ENCODE assay signal across 8 cellular contexts in genomic region chr20:24993337-24994185, GRCh38. TPM values are rescaled to one million over a fixed set of nuclear protein-coding genes. Genes with fewer than 3 reads are reported as not detected.
A peak's percentile ranks its signal among the peaks of the same experiment; 100 is the strongest.
DNase-seq lines count a peak whose midpoint lies in the region; ATAC-seq and TF ChIP-seq lines count a peak whose summit lies in the region.

No MANE protein-coding gene starts in this region.

- no peak for TF ChIP-seq EP300 in suprapubic skin (IDR thresholded peaks at IDR 0.05)

- no peaks in the 10 kb centered on the region for H3K27me3 Mint-ChIP-seq in central memory CD8-positive, alpha-beta T cell

- ATAC-seq in central memory CD8-positive, alpha-beta T cell (replicated peaks; ENCODE audit: extremely low read depth, poor library complexity, severe bottlenecking): no peak
- ATAC-seq in left lung (peak; percentile 59), GM21528 (IDR thresholded peaks at IDR 0.05; ENCODE audit: low FRiP score, unreplicated experiment) (no peak), HG02759 (IDR thresholded peaks at IDR 0.05; ENCODE audit: unreplicated experiment) (no peak)

- DNase-seq in AG09309 (ENCODE audit: low read depth): peak; percentile 23
- peak; percentile 57 for DNase-seq in H4 (ENCODE audit: low spot score)
- peak; percentile 53 for DNase-seq in NCI-H748 (lab: John Stamatoyannopoulos, UW; ENCODE audit: unreplicated experiment)
- DNase-seq in central memory CD8-positive, alpha-beta T cell (ENCODE audit: low spot score in 2 of 2): no peak
- DNase-seq in left lung: no peak
- DNase-seq in suprapubic skin (ENCODE audit: low spot score in 2 of 2): peak in 1 of 2 donors; percentile 62

- H3K4me1 Mint-ChIP-seq in central memory CD8-positive, alpha-beta T cell: peaks cover 47% of the 10 kb centered on the region

- H3K36me3 ChIP-seq in left lung: no peaks in the 10 kb centered on the region
- H3K36me3 ChIP-seq in suprapubic skin: no peaks in the 10 kb centered on the region

- no peaks in the 10 kb centered on the region for H3K9me3 ChIP-seq in left lung
- no peaks in the 10 kb centered on the region for H3K9me3 ChIP-seq in suprapubic skin

- H3K27ac ChIP-seq in left lung (peak overlapping the region; percentile 93 to 96), suprapubic skin (peak overlapping the region; percentile 97)

- peak overlapping the region; percentile 99 for H3K27ac Mint-ChIP-seq in central memory CD8-positive, alpha-beta T cell (ENCODE audit: low read depth)

- H3K4me1 ChIP-seq in left lung: peaks cover 11 to 56% of the 10 kb centered on the region in 2 donors
- peaks cover 69% of the 10 kb centered on the region for H3K4me1 ChIP-seq in suprapubic skin

- peak; percentile 47 for TF ChIP-seq CTCF in AG09309 (IDR thresholded peaks at IDR 0.05; ENCODE audit: control insufficient read depth, insufficient read depth, low read depth, low read length, missing control alignments)
- peak in 1 of 2 donors; percentile 39 for TF ChIP-seq CTCF in left lung (IDR thresholded peaks at IDR 0.05)
- TF ChIP-seq CTCF in suprapubic skin (IDR thresholded peaks at IDR 0.05): no peak

- TF ChIP-seq POLR2A in suprapubic skin (IDR thresholded peaks at IDR 0.05): no peak

- peak overlapping the region; percentile 57 for H3K4me3 Mint-ChIP-seq in central memory CD8-positive, alpha-beta T cell

- intact Hi-C loops in left lung (cut with DNase I): loop anchor here in 1 of 2 donors (2.0 to 10.0 kb wide), 2 partner anchors 71 to 181 kb away; no protein-coding TSS in a partner anchor

- H3K4me3 ChIP-seq in AG09309 (ENCODE audit: control insufficient read depth, low read depth, low read length): peak overlapping the region; percentile 95
- H3K4me3 ChIP-seq in left lung: peak overlapping the region; percentile 89 to 95
- H3K4me3 ChIP-seq in suprapubic skin: peak overlapping the region; percentile 80

- no peaks in the 10 kb centered on the region for H3K9me3 Mint-ChIP-seq in central memory CD8-positive, alpha-beta T cell

- peaks cover 34% of the 10 kb centered on the region for H3K36me3 Mint-ChIP-seq in central memory CD8-positive, alpha-beta T cell (ENCODE audit: insufficient read depth)

- H3K27me3 ChIP-seq in left lung (no peaks in the 10 kb centered on the region), suprapubic skin (no peaks in the 10 kb centered on the region)

- WGBS in suprapubic skin: 26% methylated on average over 9 of the region's 9 CpGs

RNA-seq across cellular contexts. Expression of gene APMAP, which starts 1.0 kb away (rescaled TPM):
- 110 and 115 TPM in 2 replicates for total RNA-seq in H4 (2014; rRNA removed; shearing (Covaris generic))
- total RNA-seq in left lung (10 to 100 TPM; 82.5 to 83.6 TPM), suprapubic skin (10 to 100 TPM; 61.8 to 89.3 (median 69.9) TPM)

RNA-seq across cellular contexts. Expression of gene CST7, which starts 44.5 kb away (rescaled TPM):
- total RNA-seq in H4 (2014; rRNA removed; shearing (Covaris generic)): 0.94 and 1.1 TPM in 2 replicates
- total RNA-seq in left lung (10 to 100 TPM in 1 of 2 donors, 1 to 10 TPM in 1; 2.4 to 28.0 TPM), suprapubic skin (1 to 10 TPM in 2 of 4 donors, under 1 TPM in 1, not detected in 1; 0.97 to 4.1 (median 2.7) TPM)

Comparison
In these comparisons a context has a peak if more than half of its experiments do, and no peak if none do; other contexts are left out.
1. DNase-seq: peak in AG09309 (single experiment), H4 (single experiment) and NCI-H748 (single experiment); none in central memory CD8-positive, alpha-beta T cell (0 of 2) and left lung (0 of 2).
2. Peak in every context shown above with its lines, with median percentiles within 50 percentile points of each other: H3K4me3 ChIP-seq.